Comparison of ENCODE assay signal across 19 cellular contexts in genomic region chr1:46491500-46492268, GRCh38. TPM values are rescaled to one million over a fixed set of nuclear protein-coding genes. Genes with fewer than 3 reads are reported as not detected.
DNase-seq lines count a peak whose midpoint lies in the region; ATAC-seq, FAIRE-seq and TF ChIP-seq lines count a peak whose summit lies in the region.
"Had no signal": no experiment of that assay in that cellular context is flagged by ENCODE, and none has a peak within 500 bp of the region (broad histone marks: within the 10 kb centered on the region; RNA-seq: fewer than 3 reads in every experiment).

No MANE protein-coding gene starts in this region.

- H2AK5ac ChIP-seq in H1 (ENCODE audit: low read depth, low read length): peak overlapping the region; percentile 27; the same call in 1 of the 2 replicates

- POLR2A ChIA-PET in WTC11 (lab: Charles Lee): no interaction called here
- POLR2A ChIA-PET in H1 (lab: Charles Lee; ENCODE audit: partially characterized antibody): interaction anchor here (0.7 to 1.3 kb wide), 3 partner anchors 10 to 43 kb away, joined by 3 to 6 read pairs (median 4); no protein-coding TSS in a partner anchor

- H3K4ac ChIP-seq in H1 (replicated peaks; ENCODE audit: insufficient read length, low read depth, low read length): no peak overlapping the region

- H2BK5ac ChIP-seq in H1 (ENCODE audit: low read depth, low read length): no peak overlapping the region; the same call in 1 of the 2 replicates

- H3K27ac Mint-ChIP-seq in WTC11 (no peak overlapping the region), type B pancreatic cell (no peak overlapping the region)
- H3K27ac Mint-ChIP-seq: CD4-positive, CD25-positive, alpha-beta regulatory T cell had no signal

- H3K23me2 ChIP-seq in H1 (ENCODE audit: low read depth, low read length): peaks cover 14% of the 10 kb centered on the region; the same call in 1 of the 2 replicates

- DNase-seq in WTC11 (ENCODE audit: low spot score) (no peak), H1 (ENCODE audit: low read depth in 1 of 2, low spot score in 2 of 2) (no peak), type B pancreatic cell (ENCODE audit: extremely low spot score, unreplicated experiment) (no peak), NCI-H1092 treated with DMSO at 0.1 percent for 48 hours (lab: John Stamatoyannopoulos, UW) (no peak), SW480 (ENCODE audit: low spot score) (no peak)
- DNase-seq: Caco-2; CD4-positive, CD25-positive, alpha-beta regulatory T cell; DMS153; MV-4-11; NCI-H1436 treated with DMSO at 0.1 percent for 48 hours; NCI-H2081; NCI-H510A; NCI-H774; PC-9 had no signal

- no peak for TF ChIP-seq POLR2A in H1 (IDR thresholded peaks at IDR 0.05; ENCODE audit: control extremely low read depth in 1 of 2, low read depth in 2 of 2, low read length in 2 of 2)

- no peaks in the 10 kb centered on the region for H3K9me3 ChIP-seq in H1 (ENCODE audit: insufficient read depth in 2 of 2, low read depth in 1 of 2, low read length in 1 of 2)
- peaks cover 6% of the 10 kb centered on the region for H3K9me3 ChIP-seq in mucosa of stomach (ENCODE audit: control insufficient read depth, low read length)
- H3K9me3 ChIP-seq: Caco-2 had no signal

- FAIRE-seq in H1 (lab: Jason Lieb, UNC): no peak
- FAIRE-seq: H54 had no signal

- no peak overlapping the region for H2AFZ ChIP-seq in H1 (ENCODE audit: low read length)
- H2AFZ ChIP-seq: PC-9 had no signal

- TF ChIP-seq CTCF in WTC11 (IDR thresholded peaks at IDR 0.05) (no peak), H1 (IDR thresholded peaks at IDR 0.05; ENCODE audit: control extremely low read depth in 1 of 3, insufficient read depth in 1 of 3, low read depth in 1 of 3, low read length in 3 of 3) (no peak), type B pancreatic cell (conservative IDR thresholded peaks at IDR 0.05) (no peak)

- peaks cover 100% of the 10 kb centered on the region for H3K27me3 Mint-ChIP-seq in WTC11 (ENCODE audit: low read depth)
- peaks cover 99% of the 10 kb centered on the region for H3K27me3 Mint-ChIP-seq in type B pancreatic cell

- peak overlapping the region; percentile 81; the same call in 1 of the 2 replicates for H2BK12ac ChIP-seq in H1 (ENCODE audit: low read depth, low read length)

- TF ChIP-seq RAD21 in H1 (IDR thresholded peaks at IDR 0.05 in 1 of 2, conservative IDR thresholded peaks at IDR 0.05 in 1 of 2; ENCODE audit: low read depth in 2 of 2, low read length in 2 of 2): no peak

- peak overlapping the region; percentile 29; the same call in 1 of the 2 replicates for H2BK20ac ChIP-seq in H1 (ENCODE audit: low read length)

- H3K27me3 ChIP-seq in H1 (replicated peaks in 1 of 4; ENCODE audit: control insufficient read depth in 3 of 4, extremely low read depth in 1 of 4, insufficient read depth in 3 of 4, low read length in 3 of 4) (peaks cover 79 to 100% (median 97%) of the 10 kb centered on the region in 4 experiments), mucosa of stomach (ENCODE audit: control insufficient read depth, insufficient read depth, low read length) (peaks cover 100% of the 10 kb centered on the region)

- H4K5ac ChIP-seq in H1 (ENCODE audit: insufficient read length, low read depth, low read length): no peak overlapping the region

- H3K4me3 ChIP-seq in H1 (ENCODE audit: extremely low read depth in 1 of 4, insufficient read depth in 2 of 4, low read depth in 3 of 4, low read length in 4 of 4): peak overlapping the region in 1 of 4 experiments; percentile 64; a peak in 1 of 8 replicates
- H3K4me3 ChIP-seq in mucosa of stomach (ENCODE audit: low read length): peak overlapping the region; percentile 4
- H3K4me3 ChIP-seq: PC-9 had no signal

- no peak overlapping the region for H3K56ac ChIP-seq in H1 (replicated peaks; ENCODE audit: insufficient read length, low read depth, low read length)

- H3K4me1 ChIP-seq in H1 (replicated peaks in 1 of 4; ENCODE audit: control insufficient read depth in 3 of 4, insufficient read depth in 4 of 4, low read length in 3 of 4) (peaks cover 8 to 44% (median 38%) of the 10 kb centered on the region in 4 experiments), mucosa of stomach (ENCODE audit: control insufficient read depth, insufficient read depth, low read length) (peaks cover 23% of the 10 kb centered on the region)

- no peak overlapping the region for H4K8ac ChIP-seq in H1 (ENCODE audit: extremely low read depth, insufficient read depth, low read length)

- TF ChIP-seq EP300 in H1 (IDR thresholded peaks at IDR 0.05; ENCODE audit: borderline replicate concordance in 1 of 2, low read depth in 2 of 2, low read length in 2 of 2): no peak

- no peak overlapping the region; the same call in 1 of the 2 replicates for H2BK15ac ChIP-seq in H1 (ENCODE audit: low read length)

- H3K18ac ChIP-seq in H1 (ENCODE audit: extremely low read depth, low read length): no peak overlapping the region

- no peak overlapping the region for H3K9ac ChIP-seq in H1 (replicated peaks in 1 of 4; ENCODE audit: extremely low read depth in 1 of 4, low read depth in 3 of 4, low read length in 3 of 4)
- H3K9ac ChIP-seq in mucosa of stomach (ENCODE audit: low read length): no peak overlapping the region

- H3K23ac ChIP-seq in H1 (ENCODE audit: insufficient read length): no peak overlapping the region

- H2BK120ac ChIP-seq in H1 (replicated peaks; ENCODE audit: low read depth, low read length): peak overlapping the region; percentile 26

- H3K9me3 Mint-ChIP-seq in WTC11 (no peaks in the 10 kb centered on the region), type B pancreatic cell (no peaks in the 10 kb centered on the region)

- peaks cover 6 to 27% of the 10 kb centered on the region in 2 experiments for H4K20me1 ChIP-seq in H1 (replicated peaks in 1 of 2; ENCODE audit: control insufficient read depth in 1 of 2, insufficient read depth in 2 of 2, low read length in 2 of 2)

- ATAC-seq in WTC11: no peak
- ATAC-seq in HG02642 (IDR thresholded peaks at IDR 0.05; ENCODE audit: poor library complexity, unreplicated experiment): no peak

- 5% methylated on average over 21 of the region's 21 CpGs; no CpG with 5 or more reads in 1 of the 2 experiments for WGBS in H1 (ENCODE audit: extremely low coverage in 1 of 2, insufficient coverage in 1 of 2, insufficient read length in 1 of 2, insufficient replicate concordance in 2 of 2, low coverage in 1 of 2, low lambda C conversion rate in 2 of 2, missing lambda C conversion rate in 1 of 2), 2 experiments

- no peaks in the 10 kb centered on the region for H3K79me2 ChIP-seq in H1 (ENCODE audit: control insufficient read depth in 1 of 2, insufficient read depth in 2 of 2, low read length in 2 of 2)

- H3K4me1 Mint-ChIP-seq in WTC11: peaks cover 48% of the 10 kb centered on the region
- peaks cover 15% of the 10 kb centered on the region for H3K4me1 Mint-ChIP-seq in type B pancreatic cell (ENCODE audit: unreplicated experiment)

- H3K36me3 Mint-ChIP-seq in WTC11: peaks cover 2% of the 10 kb centered on the region; the same call in 1 of the 2 replicates
- no peaks in the 10 kb centered on the region for H3K36me3 Mint-ChIP-seq in type B pancreatic cell
- H3K36me3 Mint-ChIP-seq: CD4-positive, CD25-positive, alpha-beta regulatory T cell had no signal

- H3K79me1 ChIP-seq in H1 (ENCODE audit: low read depth, low read length): no peaks in the 10 kb centered on the region

- no peaks in the 10 kb centered on the region; a peak in 1 of 8 replicates for H3K36me3 ChIP-seq in H1 (ENCODE audit: control insufficient read depth in 2 of 4, insufficient read depth in 4 of 4, low read length in 3 of 4)
- no peaks in the 10 kb centered on the region for H3K36me3 ChIP-seq in mucosa of stomach (ENCODE audit: control insufficient read depth, insufficient read depth, low read length)

- peak overlapping the region; percentile 32 to 81; a peak in 3 of 4 replicates for H3K4me2 ChIP-seq in H1 (ENCODE audit: insufficient read depth in 1 of 2, low read depth in 2 of 2, low read length in 2 of 2)
- H3K4me2 ChIP-seq: PC-9 had no signal

- CTCF ChIA-PET in WTC11 (lab: Charles Lee) (interaction anchor here (6.6 kb wide), 1 partner anchor 37 kb away, joined by 201 read pairs; no protein-coding TSS in a partner anchor), H1 (lab: Charles Lee; ENCODE audit: partially characterized antibody) (interaction anchor here (0.9 to 35.6 kb wide), 8 partner anchors 14 to 943 kb away, joined by 3 to 1068 read pairs (median 4); a partner anchor contains a TSS)

- no peak overlapping the region for H4K91ac ChIP-seq in H1 (replicated peaks; ENCODE audit: insufficient read length, low read length)

- H3K14ac ChIP-seq in H1 (ENCODE audit: insufficient read length): no peak overlapping the region

- H3K4me3 Mint-ChIP-seq in WTC11 (peak overlapping the region; percentile 89), type B pancreatic cell (peak overlapping the region; percentile 35)

- no peak overlapping the region for H3K27ac ChIP-seq in H1 (ENCODE audit: low read depth, low read length)
- H3K27ac ChIP-seq: HL-60, PC-9 had no signal

TF ChIP-seq in WTC11, 78 proteins besides CTCF, POLR2A, EP300 and RAD21 (continues in another document):
- TF ChIP-seq NR2C2 (CRISPR knock-in tag; IDR thresholded peaks at IDR 0.05) (no peak), NFE2L1 (CRISPR knock-in tag; IDR thresholded peaks at IDR 0.05) (no peak)

RNA-seq across cellular contexts. Expression of gene DMBX1, which starts 2.0 kb away (rescaled TPM):
- total RNA-seq in WTC11 (2021): 1.7 to 3.7 TPM (median 1.8 TPM) in 3 replicates
- 0.30 TPM in 1 of 2 replicates, not detected in the other for total RNA-seq in H1 (2021; fragmentation: NEBNext Ultra II Directional; extraction: Animal tissue kit (Norgen Biotek cat#: 25700))
- polyA plus RNA-seq in H1 (2011; rRNA removed): 0.23 and 0.36 TPM in 2 replicates
- 0.26 TPM for polyA plus RNA-seq in H1 (2011; cell fraction: cytosol; rRNA removed)
- 0.53 TPM for polyA plus RNA-seq in H1 (2011; cell fraction: nucleus; rRNA removed)
- 0.24 to 0.30 TPM (median 0.27 TPM) in 4 replicates for polyA plus RNA-seq in H1 (2012, experiment 1 of 2)
- 0.12 TPM for polyA plus RNA-seq in H1 (2012, experiment 2 of 2)
- polyA plus RNA-seq in H1 (2013, experiment 1 of 2): 0.06 TPM
- 0.09 TPM for polyA plus RNA-seq in H1 (2013, experiment 2 of 2)
- polyA minus RNA-seq in H1 (2011; rRNA and poly(A)+ RNA removed): 0.07 and 0.41 TPM in 2 replicates
- polyA minus RNA-seq in H1 (2011; cell fraction: cytosol; rRNA and poly(A)+ RNA removed): 0.51 TPM
- polyA minus RNA-seq in H1 (2011; cell fraction: nucleus; rRNA and poly(A)+ RNA removed): 0.20 TPM
- 0.10 TPM in 1 of 2 replicates, not detected in the other for total RNA-seq in type B pancreatic cell (ENCODE audit: low replicate concordance)
- total RNA-seq: CD4-positive, CD25-positive, alpha-beta regulatory T cell had no signal
- polyA plus RNA-seq: CD4-positive, CD25-positive, alpha-beta regulatory T cell had no signal

RNA-seq across cellular contexts. Expression of gene KNCN, which starts 59.8 kb away (rescaled TPM):
- total RNA-seq in WTC11 (2021) (not detected in 3 replicates), type B pancreatic cell (ENCODE audit: low replicate concordance) (not detected in 2 replicates)
- total RNA-seq in H1 (2021; fragmentation: NEBNext Ultra II Directional; extraction: Animal tissue kit (Norgen Biotek cat#: 25700)): not detected in 2 replicates
- not detected in 2 replicates for polyA plus RNA-seq in H1 (2011; rRNA removed)
- not detected for polyA plus RNA-seq in H1 (2011; cell fraction: cytosol; rRNA removed)
- polyA plus RNA-seq in H1 (2011; cell fraction: nucleus; rRNA removed): not detected
- polyA plus RNA-seq in H1 (2012, experiment 1 of 2): not detected in 4 replicates
- not detected for polyA plus RNA-seq in H1 (2012, experiment 2 of 2)
- not detected for polyA plus RNA-seq in H1 (2013, experiment 1 of 2)
- polyA plus RNA-seq in H1 (2013, experiment 2 of 2): not detected
- polyA minus RNA-seq in H1 (2011; rRNA and poly(A)+ RNA removed): not detected in 2 replicates
- not detected for polyA minus RNA-seq in H1 (2011; cell fraction: cytosol; rRNA and poly(A)+ RNA removed)
- not detected for polyA minus RNA-seq in H1 (2011; cell fraction: nucleus; rRNA and poly(A)+ RNA removed)
- total RNA-seq: Caco-2; CD4-positive, CD25-positive, alpha-beta regulatory T cell; PC-9; SK-MEL-5 had no signal
- polyA plus RNA-seq: CD4-positive, CD25-positive, alpha-beta regulatory T cell had no signal
